22 cellular contexts compared by ENCODE assay signal in the genomic region with DNA sequence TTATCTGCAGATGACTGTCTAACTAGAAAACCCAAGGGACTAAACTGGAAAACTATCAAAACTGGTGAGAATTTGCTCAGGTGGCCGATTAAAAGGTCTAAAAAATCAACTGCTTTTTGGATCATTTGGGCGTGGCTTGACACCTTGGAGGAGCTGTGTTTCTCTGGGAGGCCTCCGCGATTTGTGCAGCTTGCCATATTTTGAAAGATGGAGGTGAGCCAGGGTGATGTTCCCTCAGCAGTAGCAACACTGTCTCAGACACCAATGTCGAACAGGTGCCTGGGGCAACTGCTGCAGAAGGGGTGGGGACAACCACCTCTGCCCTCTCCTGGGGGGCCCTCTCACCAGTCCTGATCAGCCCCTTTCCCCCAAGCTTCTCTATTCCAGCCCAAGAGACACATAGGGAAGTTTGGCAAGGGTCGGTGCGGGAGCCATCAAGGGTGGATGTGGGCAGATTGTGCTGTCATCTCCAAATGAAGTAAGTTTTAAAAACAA. TPM values are rescaled to one million over a fixed set of nuclear protein-coding genes. Genes with fewer than 3 reads are reported as not detected.
"Had no signal": no experiment of that assay in that cellular context is flagged by ENCODE, and none has a peak within 500 bp of the region (broad histone marks: within the 10 kb centered on the region; RNA-seq: fewer than 3 reads in every experiment).

No MANE protein-coding gene starts in this region.

- H3K9me3 Mint-ChIP-seq: activated naive CD4-positive, alpha-beta T cell treated with anti-CD3 and anti-CD28 coated beads for 36 hours; activated T-cell treated with anti-CD3 and anti-CD28 coated beads, Interleukin-2, amount 50 U/mL, for 4 hours; effector memory CD8-positive, alpha-beta T cell; WTC11 had no signal

- ATAC-seq: activated CD4-positive, alpha-beta T cell treated with anti-CD3 and anti-CD28 coated beads for 36 hours; activated T-cell treated with anti-CD3 and anti-CD28 coated beads, Interleukin-2, amount 50 U/mL, for 4 hours; effector memory CD8-positive, alpha-beta T cell; stimulated activated naive CD8-positive, alpha-beta T cell treated with anti-CD3 and anti-CD28 coated beads, Interleukin-15, Interleukin-2, amounts not matched to agents 100 U/mL and 50 U/mL, for 24 hours had no signal

- H3K4me1 Mint-ChIP-seq: WTC11 had no signal

- H3K4me3 Mint-ChIP-seq: activated CD4-positive, alpha-beta T cell treated with anti-CD3 and anti-CD28 coated beads for 36 hours; activated naive CD4-positive, alpha-beta T cell treated with anti-CD3 and anti-CD28 coated beads for 36 hours; activated T-cell treated with anti-CD3 and anti-CD28 coated beads, Interleukin-2, amount 50 U/mL, for 4 hours had no signal

- H3K9me3 ChIP-seq: ascending aorta, esophagus muscularis mucosa, neutrophil, ovary, prostate gland, right atrium auricular region, thyroid gland, upper lobe of right lung had no signal

- H3K27ac Mint-ChIP-seq: activated CD4-positive, alpha-beta T cell treated with anti-CD3 and anti-CD28 coated beads for 36 hours; activated naive CD4-positive, alpha-beta T cell treated with anti-CD3 and anti-CD28 coated beads for 36 hours; effector memory CD8-positive, alpha-beta T cell; WTC11 had no signal

- H3K27ac ChIP-seq: ascending aorta, brain microvascular endothelial cell, esophagus muscularis mucosa, neutrophil, ovary, prostate gland, right atrium auricular region, thyroid gland, upper lobe of right lung had no signal

- DNase-seq: activated CD8-positive, alpha-beta memory T cell treated with anti-CD3 and anti-CD28 coated beads, Interleukin-2, amount 50 U/mL, for 48 hours; activated naive CD4-positive, alpha-beta T cell treated with anti-CD3 and anti-CD28 coated beads for 36 hours; activated T-cell treated with anti-CD3 and anti-CD28 coated beads, Interleukin-2, amount 50 U/mL, for 4 hours; brain microvascular endothelial cell; effector memory CD8-positive, alpha-beta T cell; hypothalamus; left ventricle myocardium superior; midbrain; stimulated activated CD4-positive, alpha-beta T cell treated with anti-CD3 and anti-CD28 coated beads, Interleukin-4, amount 100 ng/mL, for 24 hours; stimulated activated naive CD8-positive, alpha-beta T cell treated with anti-CD3 and anti-CD28 coated beads, Interleukin-15, Interleukin-2, amounts not matched to agents 100 U/mL and 50 U/mL, for 24 hours; T1000; thyroid gland; upper lobe of right lung had no signal

- H3K36me3 ChIP-seq: ascending aorta, brain microvascular endothelial cell, esophagus muscularis mucosa, neutrophil, ovary, prostate gland, right atrium auricular region, thyroid gland, upper lobe of right lung had no signal

RNA-seq across cellular contexts. Expression of gene CCDC177, which starts 3.8 kb away (rescaled TPM):
- total RNA-seq: activated CD4-positive, alpha-beta T cell treated with anti-CD3 and anti-CD28 coated beads for 36 hours; activated naive CD4-positive, alpha-beta T cell treated with anti-CD3 and anti-CD28 coated beads for 36 hours; ascending aorta; esophagus muscularis mucosa; left ventricle myocardium superior; mammary epithelial cell; ovary; right atrium auricular region; thyroid gland; upper lobe of right lung had no signal
- polyA plus RNA-seq: mammary epithelial cell had no signal
